ENCODE assay signal across 5 cellular contexts in the genomic region with DNA sequence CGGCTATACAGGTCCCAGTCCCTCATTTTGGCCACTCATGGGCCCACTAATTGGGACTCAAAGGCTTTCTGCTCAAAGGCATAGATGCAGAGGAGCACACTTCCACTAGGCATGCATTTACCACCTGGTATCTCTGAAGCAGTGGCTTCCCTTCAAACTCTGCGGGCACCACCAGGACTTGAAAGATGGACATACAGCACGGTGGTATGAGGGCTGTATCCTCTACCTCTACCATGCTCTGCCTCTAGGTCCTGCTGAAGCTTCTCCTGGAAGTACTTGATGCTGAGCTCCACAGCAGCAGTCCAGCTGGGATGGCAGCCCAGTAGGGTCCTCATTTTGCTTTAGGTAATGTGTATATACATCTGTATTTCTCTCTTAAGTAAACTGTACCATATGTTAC.
"Had no signal": no experiment of that assay in that cellular context is flagged by ENCODE, and none has a peak within 500 bp of the region (broad histone marks: within the 10 kb centered on the region; RNA-seq: fewer than 3 reads in every experiment).

No MANE protein-coding gene starts in this region.

- H2AFZ ChIP-seq: GM23338 had no signal

- DNase-seq: H7, HFFc6 had no signal

- H3K9me3 ChIP-seq: HAP-1 had no signal

- H3K27ac ChIP-seq: HL-60 had no signal

- H3K4me3 ChIP-seq: GM23338, HAP-1 had no signal

- H3K4me2 ChIP-seq: GM23338 had no signal
